Comparison of ENCODE assay signal across 3 cellular contexts in genomic region chr3:22523925-22524324, GRCh38.
TF ChIP-seq lines count a peak whose summit lies in the region.

No MANE protein-coding gene starts in this region.

TF ChIP-seq in A549, 52 proteins besides CTCF, POLR2A, EP300 and RAD21 (continues in another document):
- TF ChIP-seq REST (IDR thresholded peaks at IDR 0.05) (no peak), PHF8 (IDR thresholded peaks at IDR 0.05; ENCODE audit: borderline replicate concordance, low read depth) (no peak), NFE2L2 (conservative IDR thresholded peaks at IDR 0.05; ENCODE audit: low read length) (peak; percentile 44), EHF (CRISPR knock-in tag; IDR thresholded peaks at IDR 0.05) (no peak), MAFK (IDR thresholded peaks at IDR 0.05; ENCODE audit: partially characterized antibody) (peak; percentile 43), FOSL2 (IDR thresholded peaks at IDR 0.05) (no peak), FOSL2 (CRISPR knock-in tag; IDR thresholded peaks at IDR 0.05) (no peak), HMGXB4 (CRISPR knock-in tag; IDR thresholded peaks at IDR 0.05; ENCODE audit: borderline replicate concordance) (no peak), FOXS1 (CRISPR knock-in tag; IDR thresholded peaks at IDR 0.05) (no peak), NR3C1 (IDR thresholded peaks at IDR 0.05) (no peak), ATOH8 (CRISPR knock-in tag; IDR thresholded peaks at IDR 0.05; ENCODE audit: low read depth) (no peak), ELK1 (IDR thresholded peaks at IDR 0.05; ENCODE audit: low read depth, low read length) (no peak), ZNF302 (CRISPR knock-in tag; IDR thresholded peaks at IDR 0.05) (no peak)

TF ChIP-seq in IMR-90, 13 proteins besides CTCF, POLR2A, EP300 and RAD21:
- TF ChIP-seq CEBPB (IDR thresholded peaks at IDR 0.05; ENCODE audit: low read depth, low read length) (no peak), NFE2L2 (IDR thresholded peaks at IDR 0.05; ENCODE audit: low read depth, low read length) (peak; percentile 70), ELK1 (IDR thresholded peaks at IDR 0.05; ENCODE audit: borderline replicate concordance, low read depth, low read length) (no peak), CHD1 (IDR thresholded peaks at IDR 0.05; ENCODE audit: low read depth, low read length) (no peak), RFX5 (IDR thresholded peaks at IDR 0.05; ENCODE audit: low read depth, low read length) (no peak)

TF ChIP-seq in H1, 55 proteins besides CTCF, POLR2A, EP300 and RAD21:
- TF ChIP-seq CHD7 (IDR thresholded peaks at IDR 0.05; ENCODE audit: insufficient replicate concordance, low read length) (no peak), NRF1 (IDR thresholded peaks at IDR 0.05; ENCODE audit: low read depth, low read length) (no peak), USF2 (IDR thresholded peaks at IDR 0.05; ENCODE audit: low read length) (no peak), SIRT6 (IDR thresholded peaks at IDR 0.05; ENCODE audit: low read length) (no peak), BACH1 (IDR thresholded peaks at IDR 0.05; ENCODE audit: low read length) (0 out of 2 replicates have a peak, but pooled peaks have one; percentile 15)
